Comparison of ENCODE assay signal across 35 cellular contexts in the genomic region with DNA sequence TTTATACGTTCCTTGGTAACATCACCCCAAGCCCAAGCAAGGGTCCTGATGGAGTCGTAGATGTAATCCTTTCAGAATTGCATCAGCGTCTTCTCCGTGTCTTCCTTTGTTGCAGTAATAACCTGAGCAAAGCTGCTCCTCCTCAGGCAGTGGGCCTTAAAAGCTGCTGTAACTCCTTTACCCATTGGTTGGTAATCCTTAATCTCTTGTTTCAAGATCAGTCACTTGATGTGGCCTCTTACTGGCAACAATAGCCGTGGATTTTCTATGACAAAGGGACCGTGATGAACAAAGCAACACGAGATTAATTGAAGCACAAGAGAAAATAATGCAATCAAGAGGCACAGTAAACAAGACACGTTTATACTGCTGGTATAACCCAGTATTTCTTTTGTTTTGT.
"Had no signal": no experiment of that assay in that cellular context is flagged by ENCODE, and none has a peak within 500 bp of the region (broad histone marks: within the 10 kb centered on the region; RNA-seq: fewer than 3 reads in every experiment).

No MANE protein-coding gene starts in this region.

- H3K27ac ChIP-seq: adrenal gland, body of pancreas, breast epithelium, Peyer's patch, SJSA1 had no signal

- H3K9me3 ChIP-seq: adrenal gland, body of pancreas, breast epithelium, Peyer's patch, SJSA1, SK-N-SH had no signal

- H3K4me2 ChIP-seq: SK-N-SH had no signal

- H3K27me3 ChIP-seq: adrenal gland, body of pancreas, breast epithelium, Peyer's patch, SJSA1 had no signal

- H3K36me3 ChIP-seq: breast epithelium, SJSA1 had no signal

- H3K4me3 Mint-ChIP-seq: activated CD4-positive, alpha-beta memory T cell treated with anti-CD3 and anti-CD28 coated beads for 36 hours; activated naive CD4-positive, alpha-beta T cell treated with anti-CD3 and anti-CD28 coated beads, Interleukin-2, amount 50 U/mL, for 24 hours; activated T-cell treated with anti-CD3 and anti-CD28 coated beads, Interleukin-2, amount 50 U/mL, for 4 hours; T-helper 1 cell treated with Interleukin-12 subunit alpha and Interleukin-12 subunit beta and Interleukin-4 antibody, amounts not matched to agents 30 μg/mL and 1 μg/mL, for 36 hours; T-helper 2 cell treated with Interferon-gamma antibody and Interleukin-4, amounts not matched to agents 5 μg/mL and 100 μg/mL, for 36 hours; WTC11 had no signal

- H3K9me3 Mint-ChIP-seq: activated CD4-positive, alpha-beta memory T cell treated with anti-CD3 and anti-CD28 coated beads for 36 hours; activated naive CD4-positive, alpha-beta T cell treated with anti-CD3 and anti-CD28 coated beads, Interleukin-2, amount 50 U/mL, for 24 hours; activated T-cell treated with anti-CD3 and anti-CD28 coated beads, Interleukin-2, amount 50 U/mL, for 4 hours; T-helper 1 cell treated with Interleukin-12 subunit alpha and Interleukin-12 subunit beta and Interleukin-4 antibody, amounts not matched to agents 30 μg/mL and 1 μg/mL, for 36 hours; T-helper 2 cell treated with Interferon-gamma antibody and Interleukin-4, amounts not matched to agents 5 μg/mL and 100 μg/mL, for 36 hours had no signal

- H3K4me1 Mint-ChIP-seq: activated naive CD4-positive, alpha-beta T cell treated with anti-CD3 and anti-CD28 coated beads, Interleukin-2, amount 50 U/mL, for 24 hours had no signal

- DNase-seq: activated CD4-positive, alpha-beta memory T cell treated with anti-CD3 and anti-CD28 coated beads for 36 hours; activated CD4-positive, alpha-beta T cell treated with anti-CD3 and anti-CD28 coated beads for 4 hours; activated CD4-positive, alpha-beta T cell treated with anti-CD3 and anti-CD28 coated beads, Interleukin-2, amount 50 U/mL, for 1 hour; activated CD4-positive, CD25-positive, alpha-beta regulatory T cell treated with anti-CD3 and anti-CD28 coated beads, Interleukin-2, amount 50 U/mL, for 72 hours; activated CD8-positive, alpha-beta memory T cell treated with anti-CD3 and anti-CD28 coated beads, Interleukin-2, amount 50 U/mL, for 4 hours; activated effector memory CD4-positive, alpha-beta T cell treated with anti-CD3 and anti-CD28 coated beads, Interleukin-2, amount 50 U/mL, for 16 hours; activated naive CD4-positive, alpha-beta T cell treated with Interleukin-2 at 50 U/mL for 16 hours; activated T-cell treated with anti-CD3 and anti-CD28 coated beads for 4 hours; activated T-cell treated with anti-CD3 and anti-CD28 coated beads, Interleukin-2, amount 50 U/mL, for 4 hours; adrenal gland; body of pancreas; Karpas-422; KBM-7; NCI-H1048; NCI-H1105 treated with DMSO at 0.1 percent for 48 hours; NCI-H1436 treated with DMSO at 0.1 percent for 48 hours; NCI-H1694 treated with DMSO at 0.1 percent for 48 hours; NCI-H2029; NCI-H2171 treated with DMSO at 0.1 percent for 48 hours; NCI-H2227 treated with DMSO at 0.1 percent for 48 hours; NCI-H446; NCI-H510A treated with DMSO at 0.1 percent for 48 hours; NCI-H526 treated with DMSO at 0.1 percent for 48 hours; NCI-H774; NK-92 treated with Interleukin-12 subunit alpha and Interleukin-12 subunit beta, amount 100 ng/mL, for 24 hours; Peyer's patch; RPMI8226; SHP77 treated with DMSO at 0.1 percent for 48 hours; SK-N-SH had no signal

- H3K27me3 Mint-ChIP-seq: activated CD4-positive, alpha-beta memory T cell treated with anti-CD3 and anti-CD28 coated beads for 36 hours; activated naive CD4-positive, alpha-beta T cell treated with anti-CD3 and anti-CD28 coated beads, Interleukin-2, amount 50 U/mL, for 24 hours had no signal

- H3K27ac Mint-ChIP-seq: activated CD4-positive, alpha-beta memory T cell treated with anti-CD3 and anti-CD28 coated beads for 36 hours; T-helper 1 cell treated with Interleukin-12 subunit alpha and Interleukin-12 subunit beta and Interleukin-4 antibody, amounts not matched to agents 30 μg/mL and 1 μg/mL, for 36 hours; T-helper 2 cell treated with Interferon-gamma antibody and Interleukin-4, amounts not matched to agents 5 μg/mL and 100 μg/mL, for 36 hours; WTC11 had no signal

- H3K36me3 Mint-ChIP-seq: WTC11 had no signal

- H3K4me1 ChIP-seq: adrenal gland, body of pancreas, breast epithelium, Peyer's patch, SJSA1 had no signal

- H3K4me3 ChIP-seq: adrenal gland, body of pancreas, breast epithelium, Peyer's patch, SJSA1 had no signal

- H3K9ac ChIP-seq: SK-N-SH had no signal
